8 cellular contexts compared by ENCODE assay signal in the genomic region with DNA sequence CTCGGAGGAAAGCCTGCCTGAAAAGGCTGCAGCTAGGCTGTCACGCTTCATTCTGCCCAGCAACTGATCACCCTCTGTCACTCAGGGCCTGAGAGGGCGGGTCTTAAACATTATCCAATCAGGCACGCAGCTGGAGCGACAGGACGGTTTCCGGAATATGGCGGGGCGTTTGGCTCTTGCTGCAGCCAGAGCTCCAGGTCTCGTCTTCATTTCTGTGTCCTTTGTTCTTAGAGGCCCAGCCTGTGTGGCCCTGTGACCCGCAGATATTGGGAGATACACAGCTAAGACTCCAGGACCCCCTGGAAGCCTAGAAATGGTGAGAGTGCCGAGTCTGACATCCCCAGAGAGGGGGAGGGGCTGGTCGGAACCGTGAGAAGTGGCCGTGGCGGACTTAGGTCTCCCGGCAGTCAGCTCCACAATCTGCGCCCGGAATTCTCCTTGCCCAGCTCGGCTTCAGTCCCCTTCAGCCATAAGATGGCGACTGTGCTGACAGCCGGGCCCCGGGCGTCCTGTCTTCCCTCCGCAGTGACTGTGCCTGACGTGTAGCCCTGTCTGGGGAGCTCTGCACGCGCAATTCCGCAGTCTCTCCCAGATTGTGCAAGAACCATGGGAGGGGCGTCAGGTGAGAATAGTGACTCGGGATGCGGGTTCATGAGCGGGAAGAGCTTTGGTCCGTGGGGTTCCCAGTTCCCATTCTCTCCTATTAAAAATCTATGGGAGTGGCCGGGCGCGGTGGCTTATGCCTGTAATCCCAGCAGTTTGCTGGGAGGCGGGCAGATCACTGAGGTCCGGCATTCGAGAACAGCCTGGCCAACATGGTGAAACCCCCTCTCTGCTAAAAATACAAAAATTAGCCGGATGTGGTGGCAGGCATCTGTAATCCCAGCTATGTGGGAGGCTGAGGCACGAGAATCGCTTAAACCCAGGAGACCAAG. TPM values are rescaled to one million over a fixed set of nuclear protein-coding genes. Genes with fewer than 3 reads are reported as not detected.
DNase-seq lines count a peak whose midpoint lies in the region; ATAC-seq and TF ChIP-seq lines count a peak whose summit lies in the region.

Gene ZNF429, plus strand, starts transcription at position 144 of the 935 bp plus-strand sequence. Its CDS starts 170 bp downstream, at position 314.

- intact Hi-C loops in adrenal gland (cut with DNase I), result no loop called here
- intact Hi-C loops in heart right ventricle (cut with DNase I), result loop anchor here in 1 of 10 donors (5.0 to 10.0 kb wide), 3 partner anchors 59 to 1083 kb away; no protein-coding TSS in a partner anchor
- intact Hi-C loops in transverse colon (cut with DNase I; ENCODE audit: low total_unique reads), result no loop called here

- WGBS in adrenal gland, 4 donors, result 1 to 5% (median 2%) methylated on average over 14 to 43 of the region's 43 CpGs
- WGBS in heart right ventricle, 2 donors, result 0 to 1% methylated on average over 43 of the region's 43 CpGs
- 1% methylated on average over 30 of the region's 43 CpGs; no CpG with 5 or more reads in 1 of the 2 donors for WGBS in transverse colon (ENCODE audit: low coverage in 1 of 2), 2 donors

- H3K4me1 ChIP-seq in adrenal gland (replicated peaks in 1 of 2) (peaks cover 24 to 36% of the 10 kb centered on the region in 2 donors), heart right ventricle (peaks cover 0 to 41% (median 28%) of the 10 kb centered on the region in 9 donors), transverse colon (peaks cover 4 to 19% (median 8%) of the 10 kb centered on the region in 4 donors)

- no peak for TF ChIP-seq EP300 in transverse colon (IDR thresholded peaks at IDR 0.05; ENCODE audit: low read depth)

- H3K27ac ChIP-seq in adrenal gland (peak within 1 kb of the TSS; percentile 88 to 98 (median 92)), heart right ventricle (peak within 1 kb of the TSS; percentile 86 to 98 (median 92)), transverse colon (peak within 1 kb of the TSS; percentile 92 to 95 (median 94))

- TF ChIP-seq POLR2A in adrenal gland (IDR thresholded peaks at IDR 0.05) (peak; percentile 51 to 85), transverse colon (IDR thresholded peaks at IDR 0.05) (peak; percentile 70)

- H3K36me3 ChIP-seq in adrenal gland (replicated peaks in 1 of 2) (no peaks in the 10 kb centered on the region), heart right ventricle (peaks cover 0 to 12% (median 0%) of the 10 kb centered on the region in 9 donors), transverse colon (peaks cover 0 to 7% (median 0%) of the 10 kb centered on the region in 4 donors)

- H3K4me3 ChIP-seq in GM12864 (ENCODE audit: low read depth, low read length), result peak within 1 kb of the TSS; percentile 83
- peak within 1 kb of the TSS; percentile 4 to 85 (median 74) for H3K4me3 ChIP-seq in adrenal gland
- peak within 1 kb of the TSS; percentile 56 to 95 (median 86) for H3K4me3 ChIP-seq in heart right ventricle
- H3K4me3 ChIP-seq in transverse colon, result peak within 1 kb of the TSS; percentile 69 to 85 (median 76)

- H3K27me3 ChIP-seq in adrenal gland (no peaks in the 10 kb centered on the region), heart right ventricle (no peaks in the 10 kb centered on the region), transverse colon (no peaks in the 10 kb centered on the region)

- DNase-seq in GM12864 (ENCODE audit: low read depth) (peak; percentile 94), NCI-H1417 (lab: John Stamatoyannopoulos, UW) (peak; percentile 72 to 96 (median 92)), SW480 (ENCODE audit: low spot score) (peak; percentile 76), adrenal gland (peak; percentile 92 to 98 (median 96)), heart right ventricle (peak; percentile 88 to 96), pons (ENCODE audit: low spot score) (peak; percentile 97), transverse colon (peak; percentile 94)

- ATAC-seq in HG02759 (IDR thresholded peaks at IDR 0.05; ENCODE audit: unreplicated experiment) (peak; percentile 99), heart right ventricle (peak; percentile 99 to 100 (median 100))

- TF ChIP-seq CTCF in GM12864 (IDR thresholded peaks at IDR 0.05; ENCODE audit: low read depth, low read length, missing control alignments), result no peak
- no peak for TF ChIP-seq CTCF in adrenal gland (IDR thresholded peaks at IDR 0.05)
- TF ChIP-seq CTCF in heart right ventricle (IDR thresholded peaks at IDR 0.05), result peak in 5 of 9 donors; percentile 5 to 37 (median 11)
- no peak for TF ChIP-seq CTCF in transverse colon (IDR thresholded peaks at IDR 0.05)

- in situ Hi-C loops in transverse colon (cut with MboI; ENCODE audit: low pct_ligation_motif_present in 1 of 4, low pct_unique_long_range_greater_than_20kb in 1 of 4, low sequenced_read_pairs in 3 of 4), result no loop called here

- H3K9me3 ChIP-seq in adrenal gland (replicated peaks in 1 of 3), result no peaks in the 10 kb centered on the region
- H3K9me3 ChIP-seq in heart right ventricle, result peaks cover 0 to 4% (median 0%) of the 10 kb centered on the region in 11 donors
- peaks cover 4 to 21% of the 10 kb centered on the region in 2 donors for H3K9me3 ChIP-seq in transverse colon

RNA-seq across cellular contexts. Expression of gene ZNF429, which starts in this region (rescaled TPM):
- total RNA-seq in adrenal gland (10 to 100 TPM; 15.9 to 50.3 (median 27.4) TPM), heart right ventricle (10 to 100 TPM in 1 of 10 donors, 1 to 10 TPM in 9; 5.8 to 12.2 (median 8.6) TPM), transverse colon (10 to 100 TPM; 13.5 to 47.0 (median 18.2) TPM)
- polyA plus RNA-seq in adrenal gland (10 to 100 TPM in 2 of 3 donors, 1 to 10 TPM in 1; 4.4 to 27.2 (median 13.4) TPM), heart right ventricle (1 to 10 TPM; 3.8 to 4.4 TPM)

Comparison
In these comparisons a context has a peak if more than half of its experiments do, and no peak if none do; other contexts are left out.
1. Peak in every context shown above with its lines: DNase-seq, ATAC-seq, H3K4me3 ChIP-seq and H3K27ac ChIP-seq.
2. CTCF ChIP-seq: peak in heart right ventricle (5 of 9); none in GM12864 (single experiment), adrenal gland (0 of 6) and transverse colon (0 of 5).